In genomic region chr3:196774191-196774820, GRCh38 we compare ENCODE assay signal across 1 cellular context.
TF ChIP-seq lines count a peak whose summit lies in the region.

No MANE protein-coding gene starts in this region.

TF ChIP-seq in HepG2, 621 proteins besides CTCF, POLR2A, EP300 and RAD21 (continued from another document):
- TF ChIP-seq ZBTB10 (CRISPR knock-in tag; IDR thresholded peaks at IDR 0.05; ENCODE audit: borderline replicate concordance) (no peak), ZGPAT (CRISPR knock-in tag; IDR thresholded peaks at IDR 0.05) (0 out of 2 replicates have a peak, but pooled peaks have one; percentile 34), MAFK (conservative IDR thresholded peaks at IDR 0.05 in 1 of 2, IDR thresholded peaks at IDR 0.05 in 1 of 2; ENCODE audit: low read length in 2 of 2) (peak in 1 of 2 experiments; percentile 59; a peak in 3 of 4 replicates), NFE2L1 (CRISPR knock-in tag; IDR thresholded peaks at IDR 0.05; ENCODE audit: borderline replicate concordance) (no peak), ZNF17 (CRISPR knock-in tag; IDR thresholded peaks at IDR 0.05) (no peak), BORCS8-MEF2B (CRISPR knock-in tag; IDR thresholded peaks at IDR 0.05) (no peak), ZNF414 (CRISPR knock-in tag; IDR thresholded peaks at IDR 0.05) (no peak)
